Comparison of ENCODE assay signal across 16 cellular contexts in genomic region chr13:40631605-40632004, GRCh38. TPM values are rescaled to one million over a fixed set of nuclear protein-coding genes. Genes with fewer than 3 reads are reported as not detected.
DNase-seq lines count a peak whose midpoint lies in the region; ATAC-seq, FAIRE-seq and TF ChIP-seq lines count a peak whose summit lies in the region.
"Had no signal": no experiment of that assay in that cellular context is flagged by ENCODE, and none has a peak within 500 bp of the region (broad histone marks: within the 10 kb centered on the region; RNA-seq: fewer than 3 reads in every experiment).

No MANE protein-coding gene starts in this region.

- peak overlapping the region; percentile 77 for H3K27ac ChIP-seq in OCI-LY7 (ENCODE audit: low read depth, low read length, poor library complexity, severe bottlenecking)
- H3K27ac ChIP-seq in kidney (ENCODE audit: low read depth in 2 of 2, low read length in 2 of 2), result no peak overlapping the region

- FAIRE-seq in GM18507 (lab: Jason Lieb, UNC) (peak; percentile 98), kidney (lab: Jason Lieb, UNC) (peak; percentile 44)
- FAIRE-seq: K562 had no signal

- no peak for TF ChIP-seq CTCF in OCI-LY7 (conservative IDR thresholded peaks at IDR 0.05; ENCODE audit: low read length)
- no peak for TF ChIP-seq CTCF in kidney (IDR thresholded peaks at IDR 0.05; ENCODE audit: borderline replicate concordance, extremely low read depth, insufficient read depth)

- H3K9me2 ChIP-seq in OCI-LY7 (ENCODE audit: insufficient read depth, low read length), result no peaks in the 10 kb centered on the region

- H4K20me1 ChIP-seq in OCI-LY7 (ENCODE audit: insufficient read depth, low read length), result peaks cover 30% of the 10 kb centered on the region

- POLR2A ChIA-PET in OCI-LY7 (lab: Charles Lee), result interaction anchor here (1.0 to 3.6 kb wide), 2 partner anchors 12 to 37 kb away, joined by 5 to 19 read pairs; no protein-coding TSS in a partner anchor

- peaks cover 48% of the 10 kb centered on the region for H3K36me3 ChIP-seq in OCI-LY7 (ENCODE audit: insufficient read depth, low read length)
- H3K36me3 ChIP-seq in kidney (ENCODE audit: control insufficient read depth in 1 of 2, insufficient read depth in 2 of 2, low read length in 2 of 2), result no peaks in the 10 kb centered on the region

- DNase-seq in GM18507 (ENCODE audit: extremely low spot score, insufficient read length, low read depth) (no peak), OCI-LY7 (ENCODE audit: low spot score) (no peak), kidney (no peak), AG20443 (ENCODE audit: low spot score) (no peak)
- DNase-seq: cerebellar nuclear complex; DMS 273 treated with DMSO at 0.1 percent for 48 hours; midbrain; NCI-H2029 treated with DMSO at 0.1 percent for 48 hours; stimulated activated CD4-positive, alpha-beta T cell treated with anti-CD3 and anti-CD28 coated beads, Interleukin-4, amount 100 ng/mL, for 24 hours; substantia nigra; T1000 had no signal

- H3K4me3 ChIP-seq in OCI-LY7 (ENCODE audit: low read depth, low read length, poor library complexity, severe bottlenecking) (no peak overlapping the region), kidney (ENCODE audit: low read length in 2 of 2) (no peak overlapping the region)
- H3K4me3 ChIP-seq: GM23338, K562 had no signal

- H3K79me2 ChIP-seq in OCI-LY7 (ENCODE audit: insufficient read depth, low read depth, low read length), result peaks cover 100% of the 10 kb centered on the region

- H3K9ac ChIP-seq in kidney (ENCODE audit: low read length in 2 of 2), result no peak overlapping the region

- no peaks in the 10 kb centered on the region for H3K9me3 ChIP-seq in OCI-LY7 (ENCODE audit: low read length)
- H3K9me3 ChIP-seq in kidney (ENCODE audit: control insufficient read depth in 1 of 2, low read length in 2 of 2), result no peaks in the 10 kb centered on the region

- ATAC-seq in GM21381 (IDR thresholded peaks at IDR 0.05; ENCODE audit: unreplicated experiment) (peak; percentile 47), GM21717 (IDR thresholded peaks at IDR 0.05; ENCODE audit: unreplicated experiment) (no peak), HG02970 (IDR thresholded peaks at IDR 0.05; ENCODE audit: low FRiP score, unreplicated experiment) (no peak)
- ATAC-seq: GM23338, K562 had no signal

- intact Hi-C loops in OCI-LY7 (cut with micrococcal nuclease; ENCODE audit: unreplicated experiment) (loop anchor here (2.0 kb wide), 1 partner anchor 43 kb away; no protein-coding TSS in a partner anchor), kidney (cut with DNase I) (no loop called here)

- CTCF ChIA-PET in OCI-LY7 (lab: Charles Lee; ENCODE audit: unreplicated experiment), result no interaction called here

- H2AFZ ChIP-seq in OCI-LY7 (ENCODE audit: low read length), result no peak overlapping the region
- H2AFZ ChIP-seq: GM23338 had no signal

- peak overlapping the region; percentile 81 for H3K4me2 ChIP-seq in OCI-LY7 (ENCODE audit: low read length)
- H3K4me2 ChIP-seq: GM23338 had no signal

- no TSS peak for BruUV-seq in OCI-LY7 (replicated peaks; lab: Mats Ljungman, UMichigan)

- H3K4me1 ChIP-seq in OCI-LY7 (ENCODE audit: insufficient read depth, low read length, poor library complexity, severe bottlenecking), result peaks cover 66% of the 10 kb centered on the region
- peaks cover 5 to 9% of the 10 kb centered on the region in 2 donors for H3K4me1 ChIP-seq in kidney (ENCODE audit: control insufficient read depth in 1 of 2, insufficient read depth in 1 of 2, low read depth in 1 of 2, low read length in 2 of 2)

RNA-seq across cellular contexts. Expression of gene FOXO1, which starts 34.8 kb away (rescaled TPM):
- total RNA-seq in OCI-LY7 (2014; rRNA removed; shearing (Covaris generic)), result 24.0 and 29.2 TPM in 2 replicates
- total RNA-seq in OCI-LY7 (2022) (42.1 and 46.5 TPM in 2 replicates), kidney (54.6 TPM)
- polyA plus RNA-seq in kidney (ENCODE audit: insufficient read depth, low read depth, low replicate concordance), result 8.6 TPM
